ENCODE assay signal across 14 cellular contexts in genomic region chr2:218891275-218892135, GRCh38. TPM values are rescaled to one million over a fixed set of nuclear protein-coding genes. Genes with fewer than 3 reads are reported as not detected.
A peak's percentile ranks its signal among the peaks of the same experiment; 100 is the strongest.
DNase-seq lines count a peak whose midpoint lies in the region; TF ChIP-seq lines count a peak whose summit lies in the region.
"Had no signal": no experiment of that assay in that cellular context is flagged by ENCODE, and none has a peak within 500 bp of the region (broad histone marks: within the 10 kb centered on the region; RNA-seq: fewer than 3 reads in every experiment).

No MANE protein-coding gene starts in this region.

- intact Hi-C loops in activated naive CD4-positive, alpha-beta T cell treated with anti-CD3 and anti-CD28 coated beads for 36 hours (cut with micrococcal nuclease) = loop anchor here (1.0 to 5.0 kb wide), 5 partner anchors 11 to 674 kb away; partner anchors contain the start of genes ARPC2, CTDSP1 and WNT10A

- no peaks in the 10 kb centered on the region for H3K36me3 Mint-ChIP-seq in activated naive CD4-positive, alpha-beta T cell treated with anti-CD3 and anti-CD28 coated beads, Interleukin-2, amount 50 U/mL, for 24 hours
- H3K36me3 Mint-ChIP-seq in activated naive CD4-positive, alpha-beta T cell treated with anti-CD3 and anti-CD28 coated beads for 36 hours (ENCODE audit: low read depth) = peaks cover 2% of the 10 kb centered on the region
- H3K36me3 Mint-ChIP-seq in glutamatergic neuron (ENCODE audit: unreplicated experiment) = no peaks in the 10 kb centered on the region
- H3K36me3 Mint-ChIP-seq: activated naive CD4-positive, alpha-beta T cell treated with anti-CD3 and anti-CD28 coated beads, Interleukin-2, amount 50 U/mL, for 72 hours had no signal

- H3K27ac ChIP-seq in RWPE1 = peak overlapping the region; percentile 84; the same call in 1 of the 2 replicates
- H3K27ac ChIP-seq: epithelial cell of prostate, psoas muscle had no signal

- POLR2A ChIA-PET in RWPE1 (lab: Yijun Ruan, JAX; ENCODE audit: low non-redundant PET) = no interaction called here

- CTCF ChIA-PET in activated naive CD4-positive, alpha-beta T cell treated with anti-CD3 and anti-CD28 coated beads for 36 hours (lab: Charles Lee) = interaction anchor here (1.0 to 19.6 kb wide), 3 partner anchors 11 to 263 kb away, joined by 3 to 947 read pairs (median 3); partner anchors contain the start of gene WNT10A
- CTCF ChIA-PET in RWPE1 (lab: Yijun Ruan, JAX) = interaction anchor here (0.6 to 9.8 kb wide), 5 partner anchors 11 to 495 kb away, joined by 3 to 413 read pairs (median 3); partner anchors contain the start of gene WNT10A

- no peak for DNase-seq in activated naive CD4-positive, alpha-beta T cell treated with anti-CD3 and anti-CD28 coated beads for 36 hours
- DNase-seq in RWPE1 (ENCODE audit: low spot score) (no peak), glutamatergic neuron (no peak), DMS79 (lab: John Stamatoyannopoulos, UW) (no peak), amniotic stem cell (lab: John Stamatoyannopoulos, UW) (no peak), HPDE6-E6E7 (ENCODE audit: extremely low spot score) (no peak), Ammon's horn (ENCODE audit: low spot score) (no peak)
- DNase-seq: central memory CD4-positive, alpha-beta T cell; NCI-H2227 treated with DMSO at 0.1 percent for 48 hours; psoas muscle had no signal

- peak overlapping the region; percentile 36 for H3K4me3 Mint-ChIP-seq in activated naive CD4-positive, alpha-beta T cell treated with anti-CD3 and anti-CD28 coated beads, Interleukin-2, amount 50 U/mL, for 24 hours
- H3K4me3 Mint-ChIP-seq in activated naive CD4-positive, alpha-beta T cell treated with anti-CD3 and anti-CD28 coated beads for 36 hours = no peak overlapping the region
- peak overlapping the region; percentile 52 for H3K4me3 Mint-ChIP-seq in glutamatergic neuron (ENCODE audit: unreplicated experiment)

- H3K4me1 Mint-ChIP-seq in activated naive CD4-positive, alpha-beta T cell treated with anti-CD3 and anti-CD28 coated beads, Interleukin-2, amount 50 U/mL, for 24 hours = peaks cover 50% of the 10 kb centered on the region
- H3K4me1 Mint-ChIP-seq in activated naive CD4-positive, alpha-beta T cell treated with anti-CD3 and anti-CD28 coated beads for 36 hours (ENCODE audit: low read depth) = peaks cover 43% of the 10 kb centered on the region
- peaks cover 41% of the 10 kb centered on the region for H3K4me1 Mint-ChIP-seq in glutamatergic neuron (ENCODE audit: low read depth, unreplicated experiment)

- no peaks in the 10 kb centered on the region for H3K27me3 Mint-ChIP-seq in activated naive CD4-positive, alpha-beta T cell treated with anti-CD3 and anti-CD28 coated beads, Interleukin-2, amount 50 U/mL, for 24 hours
- no peaks in the 10 kb centered on the region for H3K27me3 Mint-ChIP-seq in activated naive CD4-positive, alpha-beta T cell treated with anti-CD3 and anti-CD28 coated beads for 36 hours (ENCODE audit: low read depth)
- peaks cover 21% of the 10 kb centered on the region for H3K27me3 Mint-ChIP-seq in glutamatergic neuron (ENCODE audit: unreplicated experiment)

- H3K27ac Mint-ChIP-seq in activated naive CD4-positive, alpha-beta T cell treated with anti-CD3 and anti-CD28 coated beads, Interleukin-2, amount 50 U/mL, for 24 hours = peak overlapping the region; percentile 92
- H3K27ac Mint-ChIP-seq in activated naive CD4-positive, alpha-beta T cell treated with anti-CD3 and anti-CD28 coated beads for 36 hours = no peak overlapping the region
- H3K27ac Mint-ChIP-seq in glutamatergic neuron (ENCODE audit: unreplicated experiment) = peak overlapping the region; percentile 12
- H3K27ac Mint-ChIP-seq: activated naive CD4-positive, alpha-beta T cell treated with anti-CD3 and anti-CD28 coated beads, Interleukin-2, amount 50 U/mL, for 72 hours had no signal

- H3K9me3 Mint-ChIP-seq in activated naive CD4-positive, alpha-beta T cell treated with anti-CD3 and anti-CD28 coated beads, Interleukin-2, amount 50 U/mL, for 24 hours = no peaks in the 10 kb centered on the region
- H3K9me3 Mint-ChIP-seq in activated naive CD4-positive, alpha-beta T cell treated with anti-CD3 and anti-CD28 coated beads for 36 hours = no peaks in the 10 kb centered on the region
- peaks cover 16% of the 10 kb centered on the region for H3K9me3 Mint-ChIP-seq in glutamatergic neuron (ENCODE audit: unreplicated experiment)
- H3K9me3 Mint-ChIP-seq: activated naive CD4-positive, alpha-beta T cell treated with anti-CD3 and anti-CD28 coated beads, Interleukin-2, amount 50 U/mL, for 72 hours had no signal

- TF ChIP-seq CTCF in RWPE1 (conservative IDR thresholded peaks at IDR 0.05; ENCODE audit: low read depth) (no peak), glutamatergic neuron (IDR thresholded peaks at IDR 0.05; ENCODE audit: partially characterized antibody, unreplicated experiment) (no peak)

RNA-seq across cellular contexts. Expression of gene WNT10A, which starts 10.9 kb away (rescaled TPM):
- total RNA-seq in activated naive CD4-positive, alpha-beta T cell treated with anti-CD3 and anti-CD28 coated beads for 36 hours = 1 to 10 TPM; 1.1 to 1.3 TPM
- total RNA-seq in glutamatergic neuron (ENCODE audit: unreplicated experiment) = 0.17 TPM
- total RNA-seq: psoas muscle had no signal

RNA-seq across cellular contexts. Expression of gene WNT6, which starts 31.9 kb away (rescaled TPM):
- total RNA-seq in activated naive CD4-positive, alpha-beta T cell treated with anti-CD3 and anti-CD28 coated beads for 36 hours = not detected
- total RNA-seq in glutamatergic neuron (ENCODE audit: unreplicated experiment) = 0.66 TPM
- total RNA-seq: activated naive CD4-positive, alpha-beta T cell treated with anti-CD3 and anti-CD28 coated beads, Interleukin-2, amount 50 U/mL, for 72 hours; T-helper 1 cell treated with Interleukin-12 subunit alpha and Interleukin-12 subunit beta and Interleukin-4 antibody, amounts not matched to agents 30 ng/mL and 1 ng/mL, for 36 hours had no signal

RNA-seq across cellular contexts. Expression of gene PRKAG3, which starts 59.9 kb away (rescaled TPM):
- total RNA-seq in activated naive CD4-positive, alpha-beta T cell treated with anti-CD3 and anti-CD28 coated beads for 36 hours = not detected
- not detected for total RNA-seq in glutamatergic neuron (ENCODE audit: unreplicated experiment)
- total RNA-seq: activated naive CD4-positive, alpha-beta T cell treated with anti-CD3 and anti-CD28 coated beads, Interleukin-2, amount 50 U/mL, for 72 hours; T-helper 1 cell treated with Interleukin-12 subunit alpha and Interleukin-12 subunit beta and Interleukin-4 antibody, amounts not matched to agents 30 ng/mL and 1 ng/mL, for 36 hours had no signal
